ENCODE assay signal across 9 cellular contexts in the genomic region with DNA sequence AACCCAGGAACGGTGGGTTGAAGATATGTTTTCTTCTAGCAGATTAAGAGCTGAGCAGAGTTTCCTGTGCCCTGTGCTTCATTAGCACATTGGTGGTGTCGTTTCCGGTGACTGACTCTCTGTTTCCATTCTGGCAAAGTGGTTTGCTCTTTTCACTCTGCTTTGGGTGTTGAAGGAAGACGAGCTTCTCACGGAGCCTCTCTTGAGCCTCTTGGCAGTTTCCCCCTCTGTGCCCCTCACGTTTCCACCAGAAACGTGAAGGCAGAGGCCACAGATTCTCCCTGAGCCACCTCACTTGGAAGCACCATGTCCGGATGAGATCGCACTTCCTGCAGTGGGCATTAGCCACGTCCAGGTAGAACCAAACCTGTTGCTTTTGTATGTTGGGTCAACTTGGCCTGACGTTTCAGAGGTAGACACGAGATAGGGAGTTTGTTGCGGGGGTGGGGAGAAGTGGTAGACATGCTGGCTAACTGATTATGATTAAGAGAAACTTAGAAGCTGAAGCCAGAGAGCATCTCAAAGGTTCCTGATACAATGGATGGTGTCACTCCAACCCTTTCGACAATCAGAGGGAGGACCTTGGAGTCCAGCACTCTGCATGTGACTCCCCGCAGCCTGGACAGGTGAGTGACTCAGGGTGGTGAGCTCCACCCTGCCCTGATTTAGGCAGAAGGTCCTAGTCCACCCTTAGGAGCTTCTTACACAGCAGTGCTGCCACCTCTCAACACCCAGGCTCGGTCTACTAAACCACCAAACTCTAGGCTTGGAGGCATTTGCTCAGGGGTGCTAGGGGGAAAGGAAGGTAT. TPM values are rescaled to one million over a fixed set of nuclear protein-coding genes. Genes with fewer than 3 reads are reported as not detected.
DNase-seq lines count a peak whose midpoint lies in the region; ATAC-seq and TF ChIP-seq lines count a peak whose summit lies in the region.
"Had no signal": no experiment of that assay in that cellular context is flagged by ENCODE, and none has a peak within 500 bp of the region (broad histone marks: within the 10 kb centered on the region; RNA-seq: fewer than 3 reads in every experiment).

A gene with protein sequence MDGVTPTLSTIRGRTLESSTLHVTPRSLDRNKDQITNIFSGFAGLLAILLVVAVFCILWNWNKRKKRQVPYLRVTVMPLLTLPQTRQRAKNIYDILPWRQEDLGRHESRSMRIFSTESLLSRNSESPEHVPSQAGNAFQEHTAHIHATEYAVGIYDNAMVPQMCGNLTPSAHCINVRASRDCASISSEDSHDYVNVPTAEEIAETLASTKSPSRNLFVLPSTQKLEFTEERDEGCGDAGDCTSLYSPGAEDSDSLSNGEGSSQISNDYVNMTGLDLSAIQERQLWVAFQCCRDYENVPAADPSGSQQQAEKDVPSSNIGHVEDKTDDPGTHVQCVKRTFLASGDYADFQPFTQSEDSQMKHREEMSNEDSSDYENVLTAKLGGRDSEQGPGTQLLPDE (plus strand): TSS at position 155 of the 809 bp plus-strand sequence. CDS start 383 bp downstream, at position 538.

- DNase-seq in activated CD8-positive, alpha-beta memory T cell treated with anti-CD3 and anti-CD28 coated beads, Interleukin-2, amount 50 U/mL, for 4 hours: peak; percentile 77
- peak; percentile 65 for DNase-seq in natural killer cell
- DNase-seq in endothelial cell (ENCODE audit: low spot score): no peak
- DNase-seq in nucleus accumbens (lab: John Stamatoyannopoulos, UW): no peak
- DNase-seq in SK-N-DZ (ENCODE audit: low spot score): no peak
- DNase-seq in foreskin keratinocyte: no peak

- H3K27ac Mint-ChIP-seq in natural killer cell (peak within 1 kb of the TSS; percentile 97 to 99), endothelial cell (ENCODE audit: unreplicated experiment) (no peak within 1 kb of the TSS)

- H3K4me3 Mint-ChIP-seq in natural killer cell (peak within 1 kb of the TSS; percentile 98), endothelial cell (ENCODE audit: unreplicated experiment) (no peak within 1 kb of the TSS)

- H3K36me3 Mint-ChIP-seq in natural killer cell (no peaks in the 10 kb centered on the region), endothelial cell (ENCODE audit: low read depth, unreplicated experiment) (no peaks in the 10 kb centered on the region)

- peak; percentile 91 for TF ChIP-seq POLR2A in GM19099 (IDR thresholded peaks at IDR 0.05; ENCODE audit: extremely low read depth, insufficient read length, low read depth)

- ATAC-seq in HG03558 (IDR thresholded peaks at IDR 0.05; ENCODE audit: extremely low read depth, unreplicated experiment) (peak; percentile 86), natural killer cell (peak; percentile 69 to 89 (median 86)), foreskin keratinocyte (no peak)

- no peaks in the 10 kb centered on the region for H3K27me3 ChIP-seq in foreskin keratinocyte

- H3K4me1 Mint-ChIP-seq in natural killer cell: peaks cover 45 to 54% of the 10 kb centered on the region in 2 donors
- H3K4me1 Mint-ChIP-seq in endothelial cell (ENCODE audit: unreplicated experiment): peaks cover 6% of the 10 kb centered on the region

- TF ChIP-seq CTCF in natural killer cell (IDR thresholded peaks at IDR 0.05) (no peak), endothelial cell (IDR thresholded peaks at IDR 0.05; ENCODE audit: unreplicated experiment) (no peak), foreskin keratinocyte (conservative IDR thresholded peaks at IDR 0.05) (no peak)

- H3K27ac ChIP-seq in foreskin keratinocyte: no peak within 1 kb of the TSS

- H3K27me3 Mint-ChIP-seq in natural killer cell (ENCODE audit: low read depth in 2 of 2): no peaks in the 10 kb centered on the region
- no peaks in the 10 kb centered on the region for H3K27me3 Mint-ChIP-seq in endothelial cell (ENCODE audit: unreplicated experiment)

- intact Hi-C loops in natural killer cell (cut with micrococcal nuclease): loop anchor here (1.0 to 10.0 kb wide), 5 partner anchors 9 to 478 kb away; no protein-coding TSS in a partner anchor

- peaks cover 19% of the 10 kb centered on the region for H3K4me1 ChIP-seq in foreskin keratinocyte

- no peaks in the 10 kb centered on the region for H3K9me3 Mint-ChIP-seq in natural killer cell
- H3K9me3 Mint-ChIP-seq in endothelial cell (ENCODE audit: unreplicated experiment): no peaks in the 10 kb centered on the region

RNA-seq across cellular contexts. Expression of the gene that starts here (rescaled TPM):
- total RNA-seq in natural killer cell (10 to 100 TPM; 33.8 to 48.2 (median 41.2) TPM), endothelial cell (ENCODE audit: unreplicated experiment) (not detected), foreskin keratinocyte (0.07 TPM in 2 replicates)
- not detected in 2 replicates for polyA plus RNA-seq in SK-N-DZ (2014; cell fraction: cytosol; rRNA removed)
- polyA plus RNA-seq in SK-N-DZ (2014; cell fraction: nucleus; rRNA removed): not detected in 2 replicates
- polyA plus RNA-seq in foreskin keratinocyte: 0.03 TPM in 2 replicates
- total RNA-seq: NCI-H460 had no signal

Comparison
In these comparisons a context has a peak if more than half of its experiments do, and no peak if none do; other contexts are left out.
1. RNA of the gene that starts here (total RNA-seq): 33.8 to 48.2 TPM in natural killer cell; not detected in endothelial cell (single experiment) and 0.07 TPM in foreskin keratinocyte; every median in the first group is over 10 times any median in the second.
2. DNase-seq: peak in activated CD8-positive, alpha-beta memory T cell treated with anti-CD3 and anti-CD28 coated beads, Interleukin-2, amount 50 U/mL, for 4 hours (single experiment) and natural killer cell (single experiment); none in endothelial cell (single experiment), nucleus accumbens (0 of 56), SK-N-DZ (single experiment) and foreskin keratinocyte (0 of 2).